17 cellular contexts compared by ENCODE assay signal in genomic region chr6:110400208-110400607, GRCh38. TPM values are rescaled to one million over a fixed set of nuclear protein-coding genes. Genes with fewer than 3 reads are reported as not detected.
DNase-seq lines count a peak whose midpoint lies in the region; ATAC-seq, FAIRE-seq and TF ChIP-seq lines count a peak whose summit lies in the region.
"Had no signal": no experiment of that assay in that cellular context is flagged by ENCODE, and none has a peak within 500 bp of the region (broad histone marks: within the 10 kb centered on the region; RNA-seq: fewer than 3 reads in every experiment).

No MANE protein-coding gene starts in this region.

- H3K4me2 ChIP-seq in BLaER1 treated with 17β-estradiol and CSF1 and Interleukin-3, amounts not matched to agents 10 nM and 100 nM: peak overlapping the region in 6 of 11 experiments; percentile 29 to 54 (median 41); a peak in 8 of 22 replicates

- no peak overlapping the region for H3K4me3 ChIP-seq in BLaER1 treated with 17β-estradiol and CSF1 and Interleukin-3, amounts not matched to agents 10 nM and 100 nM
- peak overlapping the region; percentile 19 for H3K4me3 ChIP-seq in bronchial epithelial cell (ENCODE audit: low read depth, low read length)
- peak overlapping the region; percentile 29 to 47 for H3K4me3 ChIP-seq in right atrium auricular region
- H3K4me3 ChIP-seq in skin epidermis: peak overlapping the region in 6 of 7 experiments; percentile 12 to 42 (median 17)

- no peak for ATAC-seq in HG02885 (IDR thresholded peaks at IDR 0.05; ENCODE audit: poor library complexity, unreplicated experiment)
- ATAC-seq in GM21528 (IDR thresholded peaks at IDR 0.05; ENCODE audit: low FRiP score, unreplicated experiment): no peak
- no peak for ATAC-seq in HG02973 (IDR thresholded peaks at IDR 0.05; ENCODE audit: unreplicated experiment)

- H3K27ac ChIP-seq in BLaER1 treated with 17β-estradiol and CSF1 and Interleukin-3, amounts not matched to agents 10 nM and 100 nM: no peak overlapping the region
- H3K27ac ChIP-seq in right atrium auricular region: no peak overlapping the region
- peak overlapping the region in 3 of 21 experiments; percentile 9 to 55 (median 16) for H3K27ac ChIP-seq in skin epidermis

- peaks cover 3 to 16% (median 14%) of the 10 kb centered on the region in 11 experiments; a peak in 20 of 22 replicates for H3K27me3 ChIP-seq in BLaER1 treated with 17β-estradiol and CSF1 and Interleukin-3, amounts not matched to agents 10 nM and 100 nM
- no peaks in the 10 kb centered on the region for H3K27me3 ChIP-seq in bronchial epithelial cell (ENCODE audit: control insufficient read depth, insufficient read depth, low read length)
- no peaks in the 10 kb centered on the region for H3K27me3 ChIP-seq in right atrium auricular region

- H4K20me1 ChIP-seq in BLaER1 treated with 17β-estradiol and CSF1 and Interleukin-3, amounts not matched to agents 10 nM and 100 nM: no peaks in the 10 kb centered on the region

- peaks cover 0 to 8% (median 0%) of the 10 kb centered on the region in 11 experiments; a peak in 1 of 22 replicates for H3K9me3 ChIP-seq in BLaER1 treated with 17β-estradiol and CSF1 and Interleukin-3, amounts not matched to agents 10 nM and 100 nM (replicated peaks in 1 of 11)
- H3K9me3 ChIP-seq in right atrium auricular region: no peaks in the 10 kb centered on the region

- DNase-seq in bronchial epithelial cell (ENCODE audit: low read depth): no peak
- no peak for DNase-seq in right atrium auricular region (ENCODE audit: low spot score)
- no peak for DNase-seq in GDM1 (lab: John Stamatoyannopoulos, UW)
- DNase-seq: amniotic stem cell; C1 segment of cervical spinal cord; NCI-H146; NK-92 treated with Interleukin-12 subunit alpha and Interleukin-12 subunit beta, amount 100 ng/mL, for 24 hours; stimulated activated CD4-positive, alpha-beta T cell treated with anti-CD3 and anti-CD28 coated beads, Interleukin-12 subunit alpha, Interleukin-12 subunit beta, amount 100 ng/mL, for 4 hours had no signal

- H3K4me1 ChIP-seq in BLaER1 treated with 17β-estradiol and CSF1 and Interleukin-3, amounts not matched to agents 10 nM and 100 nM: peaks cover 0 to 15% (median 13%) of the 10 kb centered on the region in 10 experiments; a peak in 16 of 20 replicates
- H3K4me1 ChIP-seq in right atrium auricular region: peaks cover 0 to 21% of the 10 kb centered on the region in 2 donors

- no peak overlapping the region for H3K9ac ChIP-seq in BLaER1 treated with 17β-estradiol and CSF1 and Interleukin-3, amounts not matched to agents 10 nM and 100 nM

- no peak for FAIRE-seq in bronchial epithelial cell (lab: Jason Lieb, UNC)
- FAIRE-seq: endometrium had no signal

- H3K36me3 ChIP-seq in BLaER1 treated with 17β-estradiol and CSF1 and Interleukin-3, amounts not matched to agents 10 nM and 100 nM: no peaks in the 10 kb centered on the region
- H3K36me3 ChIP-seq in bronchial epithelial cell (ENCODE audit: control insufficient read depth, insufficient read depth, low read length): no peaks in the 10 kb centered on the region
- H3K36me3 ChIP-seq in right atrium auricular region: peaks cover 6% of the 10 kb centered on the region

- TF ChIP-seq CTCF in bronchial epithelial cell (IDR thresholded peaks at IDR 0.05; ENCODE audit: insufficient read depth, low read length, severe bottlenecking): no peak
- no peak for TF ChIP-seq CTCF in right atrium auricular region (IDR thresholded peaks at IDR 0.05)

RNA-seq across cellular contexts. Expression of gene DDO, which starts 15.2 kb away (rescaled TPM):
- total RNA-seq in bronchial epithelial cell (not detected in 2 replicates), right atrium auricular region (10 to 100 TPM in 1 of 2 donors, 1 to 10 TPM in 1; 4.4 to 13.7 TPM)
- total RNA-seq: G401 had no signal

RNA-seq across cellular contexts. Expression of gene METTL24, which starts 42.1 kb away (rescaled TPM):
- total RNA-seq in bronchial epithelial cell (not detected in 2 replicates), right atrium auricular region (1 to 10 TPM; 1.2 to 1.5 TPM)
- total RNA-seq: myocyte, SK-MEL-5 had no signal

Comparison
In these comparisons a context has a peak if more than half of its experiments do, and no peak if none do; other contexts are left out.
1. H3K4me3 ChIP-seq: peak in bronchial epithelial cell (single experiment), right atrium auricular region (2 of 2) and skin epidermis (6 of 7); none in BLaER1 treated with 17β-estradiol and CSF1 and Interleukin-3, amounts not matched to agents 10 nM and 100 nM (0 of 10).